ENCODE assay signal across 8 cellular contexts in genomic region chr1:40096977-40097782, GRCh38. TPM values are rescaled to one million over a fixed set of nuclear protein-coding genes. Genes with fewer than 3 reads are reported as not detected.
DNase-seq lines count a peak whose midpoint lies in the region; ATAC-seq and TF ChIP-seq lines count a peak whose summit lies in the region.

TSS of gene PPT1 (minus strand) at chr1:40097252. CDS start at chr1:40097238, 14 bp downstream.

- in situ Hi-C loops in astrocyte of the cerebellum (cut with HindIII; ENCODE audit: low sequenced_read_pairs): no loop called here

- H3K4me3 Mint-ChIP-seq in HFFc6: peak within 1 kb of the TSS; percentile 94

- peak within 1 kb of the TSS; percentile 83 for H3K27ac Mint-ChIP-seq in HFFc6

- peaks cover 44% of the 10 kb centered on the region for H3K4me1 Mint-ChIP-seq in HFFc6 (ENCODE audit: low read depth)

- peak; percentile 48 for TF ChIP-seq CTCF in HFFc6 (IDR thresholded peaks at IDR 0.05)
- TF ChIP-seq CTCF in astrocyte of the cerebellum (IDR thresholded peaks at IDR 0.05; ENCODE audit: low read depth, low read length, missing control alignments): peak; percentile 39
- peak; percentile 24 for TF ChIP-seq CTCF in retinal pigment epithelial cell (conservative IDR thresholded peaks at IDR 0.05; ENCODE audit: low read depth, low read length)

- H3K9me3 Mint-ChIP-seq in HFFc6: peaks cover 9% of the 10 kb centered on the region

- ATAC-seq in HG02884 (IDR thresholded peaks at IDR 0.05; ENCODE audit: unreplicated experiment): no peak

- H3K4me3 ChIP-seq in astrocyte of the cerebellum (ENCODE audit: low read depth, low read length): peak within 1 kb of the TSS; percentile 84
- peak within 1 kb of the TSS; percentile 85 for H3K4me3 ChIP-seq in retinal pigment epithelial cell (ENCODE audit: low read length)

- peak; percentile 24 for DNase-seq in GM04504 (ENCODE audit: low read depth)
- DNase-seq in HFFc6: peak; percentile 47
- peak; percentile 30 for DNase-seq in NCI-H1436 treated with DMSO at 0.1 percent for 48 hours (lab: John Stamatoyannopoulos, UW)
- DNase-seq in T1000 (lab: John Stamatoyannopoulos, UW): peak; percentile 68
- no peak for DNase-seq in astrocyte of the cerebellum (ENCODE audit: low read depth)
- peak; percentile 65 to 79 for DNase-seq in hippocampal formation (lab: John Stamatoyannopoulos, UW)
- DNase-seq in retinal pigment epithelial cell (ENCODE audit: low read depth): peak; percentile 12

- peaks cover 10% of the 10 kb centered on the region for H3K36me3 Mint-ChIP-seq in HFFc6 (ENCODE audit: low read depth)

- H3K27me3 Mint-ChIP-seq in HFFc6 (ENCODE audit: insufficient read depth): peaks cover 4% of the 10 kb centered on the region

RNA-seq across cellular contexts. Expression of gene PPT1, which starts in this region (rescaled TPM):
- total RNA-seq in HFFc6 (2021; fragmentation: NEBNext Ultra II Directional; extraction: Animal tissue kit (Norgen Biotek cat#: 25700)): 10 to 100 TPM; 73.1 to 88.8 (median 82.5) TPM
